8 cellular contexts compared by ENCODE assay signal in genomic region chr9:21160178-21160577, GRCh38. TPM values are rescaled to one million over a fixed set of nuclear protein-coding genes. Genes with fewer than 3 reads are reported as not detected.
DNase-seq lines count a peak whose midpoint lies in the region; ATAC-seq lines count a peak whose summit lies in the region.

No MANE protein-coding gene starts in this region.

- ATAC-seq in GM19025 (IDR thresholded peaks at IDR 0.05; ENCODE audit: low read depth, unreplicated experiment) (peak; percentile 92), HG02870 (IDR thresholded peaks at IDR 0.05; ENCODE audit: unreplicated experiment) (peak; percentile 88)
- peak; percentile 57 to 59 for ATAC-seq in naive thymus-derived CD8-positive, alpha-beta T cell

- H3K27ac Mint-ChIP-seq in naive thymus-derived CD8-positive, alpha-beta T cell: peak overlapping the region in 9 of 10 donors; percentile 9 to 44 (median 26)

- POLR2A ChIA-PET in naive thymus-derived CD8-positive, alpha-beta T cell (lab: Charles Lee): no interaction called here

- peaks cover 0 to 15% (median 0%) of the 10 kb centered on the region in 3 donors for H3K36me3 Mint-ChIP-seq in naive thymus-derived CD8-positive, alpha-beta T cell

- H3K9me3 Mint-ChIP-seq in naive thymus-derived CD8-positive, alpha-beta T cell: peaks cover 2 to 17% (median 4%) of the 10 kb centered on the region in 9 donors

- DNase-seq in SKM-1 (lab: John Stamatoyannopoulos, UW; ENCODE audit: unreplicated experiment) (peak; percentile 52), middle frontal gyrus (ENCODE audit: extremely low spot score, low spot score) (no peak), HT-29 (ENCODE audit: low spot score) (no peak), ureter (ENCODE audit: low spot score) (no peak), epidermal melanocyte (ENCODE audit: insufficient read length, low spot score) (no peak)
- peak in 3 of 10 donors; percentile 3 to 24 (median 23) for DNase-seq in naive thymus-derived CD8-positive, alpha-beta T cell

- H3K27me3 Mint-ChIP-seq in naive thymus-derived CD8-positive, alpha-beta T cell: no peaks in the 10 kb centered on the region

- H3K4me1 Mint-ChIP-seq in naive thymus-derived CD8-positive, alpha-beta T cell: peaks cover 20 to 45% (median 41%) of the 10 kb centered on the region in 4 donors

- H3K4me3 Mint-ChIP-seq in naive thymus-derived CD8-positive, alpha-beta T cell: peak overlapping the region; percentile 26 to 85 (median 67)

RNA-seq across cellular contexts. Expression of gene IFNA21, which starts 6.3 kb away (rescaled TPM):
- not detected for total RNA-seq in naive thymus-derived CD8-positive, alpha-beta T cell
- polyA plus RNA-seq in naive thymus-derived CD8-positive, alpha-beta T cell: not detected
- total RNA-seq in HT-29 (2014; rRNA removed; shearing (Covaris generic)): not detected in 2 replicates
- total RNA-seq in ureter: not detected

RNA-seq across cellular contexts. Expression of gene IFNW1, which starts 18.5 kb away (rescaled TPM):
- total RNA-seq in naive thymus-derived CD8-positive, alpha-beta T cell: not detected
- not detected for polyA plus RNA-seq in naive thymus-derived CD8-positive, alpha-beta T cell
- total RNA-seq in HT-29 (2014; rRNA removed; shearing (Covaris generic)): not detected in 2 replicates
- not detected for total RNA-seq in ureter

RNA-seq across cellular contexts. Expression of gene IFNA4, which starts 27.2 kb away (rescaled TPM):
- not detected for total RNA-seq in naive thymus-derived CD8-positive, alpha-beta T cell
- not detected for polyA plus RNA-seq in naive thymus-derived CD8-positive, alpha-beta T cell
- not detected in 2 replicates for total RNA-seq in HT-29 (2014; rRNA removed; shearing (Covaris generic))
- total RNA-seq in ureter: not detected

RNA-seq across cellular contexts. Expression of gene IFNA7, which starts 41.8 kb away (rescaled TPM):
- total RNA-seq in naive thymus-derived CD8-positive, alpha-beta T cell: not detected
- polyA plus RNA-seq in naive thymus-derived CD8-positive, alpha-beta T cell: not detected
- not detected in 2 replicates for total RNA-seq in HT-29 (2014; rRNA removed; shearing (Covaris generic))
- total RNA-seq in ureter: not detected

RNA-seq across cellular contexts. Expression of gene IFNA10, which starts 46.8 kb away (rescaled TPM):
- not detected for total RNA-seq in naive thymus-derived CD8-positive, alpha-beta T cell
- not detected for polyA plus RNA-seq in naive thymus-derived CD8-positive, alpha-beta T cell
- total RNA-seq in HT-29 (2014; rRNA removed; shearing (Covaris generic)): not detected in 2 replicates
- total RNA-seq in ureter: not detected
